Comparison of ENCODE assay signal across 11 cellular contexts in the genomic region with DNA sequence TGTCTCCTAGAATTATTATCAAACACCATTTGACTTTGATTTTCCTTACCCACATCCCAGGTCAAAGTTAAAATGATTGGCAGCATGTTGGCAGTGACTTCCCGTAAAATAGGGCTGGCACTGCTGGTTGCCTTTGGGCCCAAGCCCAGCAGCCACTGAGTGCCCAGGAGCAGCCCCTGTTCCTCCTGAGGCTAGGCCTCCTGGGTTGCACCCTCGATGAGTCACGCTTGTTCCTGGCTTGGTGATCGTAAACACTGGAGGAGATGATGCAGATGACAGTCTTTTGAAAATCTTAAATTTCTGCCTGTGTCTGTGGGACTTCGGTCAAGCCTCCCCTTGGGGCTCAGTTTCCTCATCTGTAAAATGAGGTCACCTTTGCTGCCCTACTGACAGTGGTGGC.
DNase-seq lines count a peak whose midpoint lies in the region; ATAC-seq and TF ChIP-seq lines count a peak whose summit lies in the region.
"Had no signal": no experiment of that assay in that cellular context is flagged by ENCODE, and none has a peak within 500 bp of the region (broad histone marks: within the 10 kb centered on the region; RNA-seq: fewer than 3 reads in every experiment).

No MANE protein-coding gene starts in this region.

- ATAC-seq in GM18861 (IDR thresholded peaks at IDR 0.05; ENCODE audit: unreplicated experiment), result no peak

- H3K36me3 ChIP-seq in MG63 (no peaks in the 10 kb centered on the region), prostate gland (no peaks in the 10 kb centered on the region)
- H3K36me3 ChIP-seq: WERI-Rb-1 had no signal

- in situ Hi-C loops in astrocyte of the spinal cord (cut with HindIII; ENCODE audit: low sequenced_read_pairs), result no loop called here

- no peak overlapping the region for H3K4me3 ChIP-seq in MG63
- no peak overlapping the region for H3K4me3 ChIP-seq in astrocyte of the spinal cord (ENCODE audit: low read depth, low read length)
- H3K4me3 ChIP-seq in prostate gland, result no peak overlapping the region

- H3K9me3 ChIP-seq in MG63, result no peaks in the 10 kb centered on the region
- H3K9me3 ChIP-seq in prostate gland, result no peaks in the 10 kb centered on the region

- no peaks in the 10 kb centered on the region for H3K4me1 ChIP-seq in prostate gland (replicated peaks)

- 28% methylated on average over 5 of the region's 5 CpGs for WGBS in prostate gland

- no peak overlapping the region for H3K27ac ChIP-seq in prostate gland
- H3K27ac ChIP-seq: WERI-Rb-1 had no signal

- DNase-seq in NCI-H446 treated with DMSO at 0.1 percent for 48 hours (lab: John Stamatoyannopoulos, UW) (peak; percentile 6), NCI-H446 (lab: John Stamatoyannopoulos, UW) (no peak), MG63 (peak; percentile 93), astrocyte of the spinal cord (ENCODE audit: low read depth, low spot score) (peak; percentile 26), prostate gland (ENCODE audit: low spot score) (peak; percentile 35), GDM1 (lab: John Stamatoyannopoulos, UW) (no peak), HPDE6-E6E7 (ENCODE audit: extremely low spot score) (no peak)
- DNase-seq: 8988T, NCI-H1105 treated with DMSO at 0.1 percent for 48 hours, WERI-Rb-1 had no signal

- intact Hi-C loops in prostate gland (cut with DNase I), result no loop called here

- TF ChIP-seq CTCF in astrocyte of the spinal cord (IDR thresholded peaks at IDR 0.05; ENCODE audit: low read depth, low read length) (no peak), prostate gland (IDR thresholded peaks at IDR 0.05) (no peak)

- TF ChIP-seq POLR2A in prostate gland (IDR thresholded peaks at IDR 0.05), result no peak

- H3K27me3 ChIP-seq in MG63, result 0 out of 2 replicates have a peak, but pooled peaks cover 6% of the 10 kb centered on the region
- no peaks in the 10 kb centered on the region for H3K27me3 ChIP-seq in prostate gland (replicated peaks; ENCODE audit: insufficient read depth)

Comparison
In these comparisons a context has a peak if more than half of its experiments do, and no peak if none do; other contexts are left out.
1. DNase-seq: peak in NCI-H446 treated with DMSO at 0.1 percent for 48 hours (single experiment), MG63 (single experiment), astrocyte of the spinal cord (single experiment) and prostate gland (single experiment); none in NCI-H446 (0 of 2), GDM1 (single experiment) and HPDE6-E6E7 (single experiment).